Comparison of ENCODE assay signal across 17 cellular contexts in the genomic region with DNA sequence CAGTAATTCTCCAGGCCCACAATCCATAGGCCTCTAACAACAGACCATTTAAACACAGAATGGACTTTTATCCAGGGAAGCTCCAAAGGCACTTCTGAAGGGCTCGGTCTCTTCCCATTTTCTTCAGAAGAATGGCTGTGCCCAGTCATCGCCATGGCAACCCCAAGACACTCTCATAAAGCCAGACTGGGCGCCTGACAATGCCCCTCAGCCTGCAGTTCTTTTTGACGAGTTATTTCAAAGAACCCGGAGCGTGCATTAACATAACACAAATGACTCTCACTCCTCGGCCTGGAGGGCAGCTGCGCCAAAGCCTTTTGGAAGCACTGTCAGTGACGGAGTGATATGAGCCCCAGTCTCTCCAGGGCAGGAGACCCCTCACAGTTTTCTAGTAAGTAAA.
DNase-seq lines count a peak whose midpoint lies in the region; ATAC-seq lines count a peak whose summit lies in the region.
"Had no signal": no experiment of that assay in that cellular context is flagged by ENCODE, and none has a peak within 500 bp of the region (broad histone marks: within the 10 kb centered on the region; RNA-seq: fewer than 3 reads in every experiment).

No MANE protein-coding gene starts in this region.

- no peak overlapping the region for H4K5ac ChIP-seq in mesendoderm (ENCODE audit: low read length)

- H3K4me1 ChIP-seq in mesendoderm (ENCODE audit: control insufficient read depth, low read depth, low read length), result no peaks in the 10 kb centered on the region
- H3K4me1 ChIP-seq: SJCRH30 had no signal

- no peak overlapping the region for H2BK5ac ChIP-seq in mesendoderm (ENCODE audit: low read length)

- H3K23ac ChIP-seq in mesendoderm (ENCODE audit: low read length), result no peak overlapping the region

- H3K4me2 ChIP-seq in mesendoderm (ENCODE audit: low read length), result no peak overlapping the region

- H3K79me2 ChIP-seq in mesendoderm (ENCODE audit: control insufficient read depth, insufficient read depth, low read length), result no peaks in the 10 kb centered on the region

- DNase-seq in activated T-cell treated with anti-CD3 and anti-CD28 coated beads, Interleukin-2, amount 50 U/mL, for 1 hour, result peak; percentile 13
- no peak for DNase-seq in activated T-cell treated with anti-CD3 and anti-CD28 coated beads, Interleukin-2, amount 50 U/mL, for 48 hours
- no peak for DNase-seq in activated naive CD8-positive, alpha-beta T cell treated with anti-CD3 and anti-CD28 coated beads, Interleukin-2, amount 50 U/mL, for 24 hours
- DNase-seq in mesendoderm (peak; percentile 37), superior temporal gyrus (ENCODE audit: extremely low spot score) (peak; percentile 38), NCI-H1930 (lab: John Stamatoyannopoulos, UW) (no peak), NCI-H526 (lab: John Stamatoyannopoulos, UW) (no peak)
- no peak for DNase-seq in central memory CD4-positive, alpha-beta T cell
- DNase-seq: activated naive CD4-positive, alpha-beta T cell treated with anti-CD3 and anti-CD28 coated beads, Interleukin-2, amount 10 ng/mL, durations not matched to agents 7 days and 5 days; cortex of kidney; KBM-7; NCI-H2171 treated with DMSO at 0.1 percent for 48 hours; SJCRH30; stimulated activated CD4-positive, alpha-beta T cell treated with anti-CD3 and anti-CD28 coated beads, Interleukin-4, amount 100 ng/mL, for 4 hours had no signal

- peaks cover 31% of the 10 kb centered on the region for H3K36me3 Mint-ChIP-seq in activated naive CD8-positive, alpha-beta T cell treated with anti-CD3 and anti-CD28 coated beads, Interleukin-2, amount 50 U/mL, for 24 hours (ENCODE audit: low read depth)

- no peak overlapping the region for H3K9ac ChIP-seq in mesendoderm (ENCODE audit: low read length)

- H3K18ac ChIP-seq in mesendoderm (ENCODE audit: low read length), result no peak overlapping the region

- no peak overlapping the region for H3K4me3 Mint-ChIP-seq in activated naive CD8-positive, alpha-beta T cell treated with anti-CD3 and anti-CD28 coated beads, Interleukin-2, amount 50 U/mL, for 24 hours
- H3K4me3 Mint-ChIP-seq: activated naive CD4-positive, alpha-beta T cell treated with anti-CD3 and anti-CD28 coated beads, Interleukin-2, amount 10 ng/mL, durations not matched to agents 7 days and 5 days had no signal

- H2BK120ac ChIP-seq in mesendoderm (ENCODE audit: low read depth, low read length), result no peak overlapping the region

- H3K9me3 Mint-ChIP-seq in activated naive CD8-positive, alpha-beta T cell treated with anti-CD3 and anti-CD28 coated beads, Interleukin-2, amount 50 U/mL, for 24 hours, result peaks cover 4% of the 10 kb centered on the region

- WGBS in mesendoderm (ENCODE audit: extremely low coverage, insufficient coverage, low lambda C conversion rate), result no CpG with 5 or more reads among the region's 9 CpGs

- H3K27ac ChIP-seq in mesendoderm (ENCODE audit: low read depth, low read length), result no peak overlapping the region
- H3K27ac ChIP-seq: left lung, SJCRH30 had no signal

- H4K8ac ChIP-seq in mesendoderm (ENCODE audit: low read depth, low read length), result no peak overlapping the region

- ATAC-seq in activated naive CD8-positive, alpha-beta T cell treated with anti-CD3 and anti-CD28 coated beads, Interleukin-2, amount 50 U/mL, for 24 hours, result no peak
- ATAC-seq: gastroesophageal sphincter, left lung had no signal

- H3K79me1 ChIP-seq in mesendoderm (ENCODE audit: low read length), result no peaks in the 10 kb centered on the region

- H2BK15ac ChIP-seq in mesendoderm (replicated peaks; ENCODE audit: low read depth), result no peak overlapping the region

- H3K27me3 Mint-ChIP-seq in activated naive CD8-positive, alpha-beta T cell treated with anti-CD3 and anti-CD28 coated beads, Interleukin-2, amount 50 U/mL, for 24 hours, result no peaks in the 10 kb centered on the region
- H3K27me3 Mint-ChIP-seq: activated naive CD4-positive, alpha-beta T cell treated with anti-CD3 and anti-CD28 coated beads, Interleukin-2, amount 10 ng/mL, durations not matched to agents 7 days and 5 days had no signal

- no peaks in the 10 kb centered on the region for H3K36me3 ChIP-seq in mesendoderm (ENCODE audit: control insufficient read depth, insufficient read depth, low read length)
- H3K36me3 ChIP-seq: thoracic aorta had no signal

- H3K4me3 ChIP-seq in mesendoderm (ENCODE audit: low read length), result no peak overlapping the region
- H3K4me3 ChIP-seq: gastroesophageal sphincter, left lung, SJCRH30, thoracic aorta had no signal

- peak overlapping the region; percentile 76 for H3K27ac Mint-ChIP-seq in activated naive CD8-positive, alpha-beta T cell treated with anti-CD3 and anti-CD28 coated beads, Interleukin-2, amount 50 U/mL, for 24 hours

- H3K4ac ChIP-seq in mesendoderm (ENCODE audit: low read depth, low read length), result no peak overlapping the region

- peaks cover 30% of the 10 kb centered on the region for H3K4me1 Mint-ChIP-seq in activated naive CD8-positive, alpha-beta T cell treated with anti-CD3 and anti-CD28 coated beads, Interleukin-2, amount 50 U/mL, for 24 hours

- H2AK5ac ChIP-seq in mesendoderm (ENCODE audit: low read length), result no peak overlapping the region

- no peaks in the 10 kb centered on the region for H3K27me3 ChIP-seq in mesendoderm (ENCODE audit: insufficient read depth, low read length, poor library complexity)
- H3K27me3 ChIP-seq: gastroesophageal sphincter, left lung, SJCRH30 had no signal

- H3K56ac ChIP-seq in mesendoderm (ENCODE audit: low read length), result no peak overlapping the region

Comparison
In these comparisons a context has a peak if more than half of its experiments do, and no peak if none do; other contexts are left out.
1. DNase-seq: peak in activated T-cell treated with anti-CD3 and anti-CD28 coated beads, Interleukin-2, amount 50 U/mL, for 1 hour (single experiment), mesendoderm (single experiment) and superior temporal gyrus (single experiment); none in activated T-cell treated with anti-CD3 and anti-CD28 coated beads, Interleukin-2, amount 50 U/mL, for 48 hours (0 of 2), activated naive CD8-positive, alpha-beta T cell treated with anti-CD3 and anti-CD28 coated beads, Interleukin-2, amount 50 U/mL, for 24 hours (single experiment), NCI-H1930 (0 of 2), central memory CD4-positive, alpha-beta T cell (single experiment) and NCI-H526 (0 of 2).